Comparison of ENCODE assay signal across 25 cellular contexts in the genomic region with DNA sequence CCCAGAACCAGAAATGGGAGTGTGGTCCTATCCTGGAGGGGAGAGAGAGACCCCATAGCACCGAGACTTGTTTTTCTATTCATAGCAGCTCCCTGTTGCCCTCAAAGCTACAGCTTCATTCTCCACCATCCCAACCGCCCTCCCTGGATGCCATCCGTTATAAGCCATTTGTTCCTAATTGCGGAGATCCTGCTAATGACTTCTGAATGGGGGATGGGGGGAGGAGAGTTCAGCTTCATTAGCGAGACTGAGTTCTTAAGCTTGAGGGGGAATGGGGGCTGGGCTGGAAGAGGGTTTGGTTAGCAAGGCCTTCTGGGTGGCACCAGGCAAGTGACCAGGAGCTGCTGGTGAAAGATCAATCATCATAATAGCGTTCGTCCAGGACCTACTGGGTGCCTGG.
"Had no signal": no experiment of that assay in that cellular context is flagged by ENCODE, and none has a peak within 500 bp of the region (broad histone marks: within the 10 kb centered on the region; RNA-seq: fewer than 3 reads in every experiment).

No MANE protein-coding gene starts in this region.

- H3K4me2 ChIP-seq: PC-9 had no signal

- H3K27ac ChIP-seq: adrenal gland, PC-9, SK-N-MC, VCaP had no signal

- H3K4me3 ChIP-seq: adrenal gland, K562, PC-9, SK-N-MC had no signal

- H2AFZ ChIP-seq: PC-9 had no signal

- H3K9me3 ChIP-seq: adrenal gland had no signal

- H3K4me3 Mint-ChIP-seq: activated CD4-positive, alpha-beta memory T cell treated with anti-CD3 and anti-CD28 coated beads for 36 hours; activated CD4-positive, alpha-beta T cell treated with anti-CD3 and anti-CD28 coated beads, Interleukin-2, amount 10 ng/mL, durations not matched to agents 7 days and 5 days; activated naive CD8-positive, alpha-beta T cell treated with anti-CD3 and anti-CD28 coated beads, Interleukin-2, amount 10 ng/mL, durations not matched to agents 7 days and 5 days; activated T-cell treated with anti-CD3 and anti-CD28 coated beads, Interleukin-2, amount 50 U/mL, for 72 hours; T-cell had no signal

- ATAC-seq: activated T-cell treated with anti-CD3 and anti-CD28 coated beads, Interleukin-2, amount 50 U/mL, for 72 hours; K562; T-cell had no signal

- H3K9me3 Mint-ChIP-seq: activated CD4-positive, alpha-beta memory T cell treated with anti-CD3 and anti-CD28 coated beads for 36 hours; activated CD4-positive, alpha-beta T cell treated with anti-CD3 and anti-CD28 coated beads, Interleukin-2, amount 10 ng/mL, durations not matched to agents 7 days and 5 days; activated naive CD8-positive, alpha-beta T cell treated with anti-CD3 and anti-CD28 coated beads, Interleukin-2, amount 10 ng/mL, durations not matched to agents 7 days and 5 days; activated T-cell treated with anti-CD3 and anti-CD28 coated beads, Interleukin-2, amount 50 U/mL, for 72 hours; T-cell had no signal

- H3K27me3 ChIP-seq: adrenal gland had no signal

- H3K27me3 Mint-ChIP-seq: activated CD4-positive, alpha-beta memory T cell treated with anti-CD3 and anti-CD28 coated beads for 36 hours; T-cell had no signal

- DNase-seq: activated CD4-positive, alpha-beta memory T cell treated with anti-CD3 and anti-CD28 coated beads for 36 hours; activated CD4-positive, alpha-beta T cell treated with anti-CD3 and anti-CD28 coated beads, Interleukin-2, amount 10 ng/mL, durations not matched to agents 7 days and 5 days; activated CD4-positive, CD25-positive, alpha-beta regulatory T cell; activated naive CD4-positive, alpha-beta T cell treated with anti-CD3 and anti-CD28 coated beads, Interleukin-2, amount 50 U/mL, for 16 hours; activated naive CD8-positive, alpha-beta T cell treated with anti-CD3 and anti-CD28 coated beads, Interleukin-2, amount 10 ng/mL, durations not matched to agents 7 days and 5 days; activated T-cell treated with anti-CD3 and anti-CD28 coated beads for 4 hours; activated T-cell treated with anti-CD3 and anti-CD28 coated beads, Interleukin-2, amount 50 U/mL, for 72 hours; adrenal gland; central memory CD4-positive, alpha-beta T cell; Karpas-422; NCI-H1048; NCI-H146; NCI-H1930; NCI-H2171; NCI-H2227 treated with DMSO at 0.1 percent for 48 hours; NCI-H526; PC-9; T-cell; T-helper 2 cell; T1000 had no signal

- H3K36me3 ChIP-seq: adrenal gland had no signal

- FAIRE-seq: bronchial epithelial cell, K562, TTC549 had no signal

- H3K27ac Mint-ChIP-seq: activated CD4-positive, alpha-beta memory T cell treated with anti-CD3 and anti-CD28 coated beads for 36 hours; activated CD4-positive, alpha-beta T cell treated with anti-CD3 and anti-CD28 coated beads, Interleukin-2, amount 10 ng/mL, durations not matched to agents 7 days and 5 days; activated naive CD8-positive, alpha-beta T cell treated with anti-CD3 and anti-CD28 coated beads, Interleukin-2, amount 10 ng/mL, durations not matched to agents 7 days and 5 days; activated T-cell treated with anti-CD3 and anti-CD28 coated beads, Interleukin-2, amount 50 U/mL, for 72 hours; T-cell had no signal

- H3K4me1 Mint-ChIP-seq: activated CD4-positive, alpha-beta T cell treated with anti-CD3 and anti-CD28 coated beads, Interleukin-2, amount 10 ng/mL, durations not matched to agents 7 days and 5 days had no signal
